In genomic region chr1:1613509-1614082, GRCh38 we compare ENCODE assay signal across 9 cellular contexts. TPM values are rescaled to one million over a fixed set of nuclear protein-coding genes. Genes with fewer than 3 reads are reported as not detected.
DNase-seq lines count a peak whose midpoint lies in the region; ATAC-seq, FAIRE-seq and TF ChIP-seq lines count a peak whose summit lies in the region.
"Had no signal": no experiment of that assay in that cellular context is flagged by ENCODE, and none has a peak within 500 bp of the region (broad histone marks: within the 10 kb centered on the region; RNA-seq: fewer than 3 reads in every experiment).

No MANE protein-coding gene starts in this region.

- H3K4me3 ChIP-seq in DND-41 (ENCODE audit: low read depth in 1 of 2, low read length in 2 of 2) (peak overlapping the region in 1 of 2 experiments; percentile 99; a peak in 1 of 4 replicates), SK-N-MC (peak overlapping the region; percentile 99), pancreas (peak overlapping the region in 3 of 4 donors; percentile 95 to 100 (median 99))
- peak overlapping the region; percentile 100 for H3K4me3 ChIP-seq in effector memory CD4-positive, alpha-beta T cell (ENCODE audit: insufficient read depth, low read depth, low read length, poor library complexity, severe bottlenecking)

- DNase-seq in DND-41 (no peak), SK-N-MC (ENCODE audit: low read depth, low spot score) (no peak), pancreas (no peak), RPMI8226 (no peak), mesenteric fat pad (ENCODE audit: low spot score) (no peak), globus pallidus (ENCODE audit: low spot score) (no peak)
- no peak for DNase-seq in effector memory CD4-positive, alpha-beta T cell

- H3K9ac ChIP-seq in DND-41 (ENCODE audit: low read depth, low read length) (peak overlapping the region; percentile 100), SK-N-MC (ENCODE audit: insufficient read length) (no peak overlapping the region)

- H4K20me1 ChIP-seq in DND-41 (ENCODE audit: insufficient read depth, low read length), result peaks cover 30% of the 10 kb centered on the region

- peaks cover 32% of the 10 kb centered on the region for H3K79me2 ChIP-seq in DND-41 (ENCODE audit: insufficient read depth, low read length)

- intact Hi-C loops in pancreas (cut with DNase I), result no loop called here

- TF ChIP-seq CTCF in DND-41 (IDR thresholded peaks at IDR 0.05; ENCODE audit: borderline replicate concordance, extremely low read depth, low read length, poor library complexity, severe bottlenecking), result no peak
- no peak for TF ChIP-seq CTCF in pancreas (IDR thresholded peaks at IDR 0.05)

- H2AFZ ChIP-seq in DND-41 (ENCODE audit: low read depth, low read length), result no peak overlapping the region

- peaks cover 38% of the 10 kb centered on the region for H3K4me1 ChIP-seq in DND-41 (ENCODE audit: insufficient read depth, low read length)
- peaks cover 14% of the 10 kb centered on the region for H3K4me1 ChIP-seq in effector memory CD4-positive, alpha-beta T cell (ENCODE audit: control insufficient read depth, insufficient read depth, low read length, poor library complexity, severe bottlenecking)
- peaks cover 0 to 16% (median 7%) of the 10 kb centered on the region in 3 donors for H3K4me1 ChIP-seq in pancreas

- H3K27ac ChIP-seq in DND-41 (ENCODE audit: low read length), result no peak overlapping the region
- H3K27ac ChIP-seq in SK-N-MC, result no peak overlapping the region
- H3K27ac ChIP-seq in effector memory CD4-positive, alpha-beta T cell (ENCODE audit: insufficient read depth, low read length, poor library complexity, severe bottlenecking), result peak overlapping the region; percentile 100
- H3K27ac ChIP-seq in pancreas, result peak overlapping the region; percentile 98 to 100 (median 100)

- H3K27me3 ChIP-seq in DND-41 (ENCODE audit: insufficient read depth, low read length, poor library complexity) (no peaks in the 10 kb centered on the region), pancreas (no peaks in the 10 kb centered on the region)
- H3K27me3 ChIP-seq in effector memory CD4-positive, alpha-beta T cell (replicated peaks; ENCODE audit: control insufficient read depth, insufficient read depth, low read length, poor library complexity, severe bottlenecking), result no peaks in the 10 kb centered on the region

- H3K36me3 ChIP-seq in DND-41 (ENCODE audit: insufficient read depth, low read length) (peaks cover 18% of the 10 kb centered on the region), SK-N-MC (ENCODE audit: insufficient read depth, low read length) (no peaks in the 10 kb centered on the region), pancreas (no peaks in the 10 kb centered on the region)
- H3K36me3 ChIP-seq in effector memory CD4-positive, alpha-beta T cell (ENCODE audit: control insufficient read depth, insufficient read depth, low read length), result no peaks in the 10 kb centered on the region

- no peaks in the 10 kb centered on the region for H3K9me3 ChIP-seq in DND-41 (ENCODE audit: insufficient read depth, low read length, severe bottlenecking)
- no peaks in the 10 kb centered on the region for H3K9me3 ChIP-seq in SK-N-MC (ENCODE audit: low read depth, low read length)
- no peaks in the 10 kb centered on the region for H3K9me3 ChIP-seq in effector memory CD4-positive, alpha-beta T cell (ENCODE audit: control insufficient read depth, low read length)
- H3K9me3 ChIP-seq in pancreas, result no peaks in the 10 kb centered on the region

- FAIRE-seq in pancreas (lab: Jason Lieb, UNC), result no peak
- FAIRE-seq: GM18507 had no signal

- no peak for ATAC-seq in DND-41 (ENCODE audit: insufficient read depth, low read depth)
- ATAC-seq in pancreas, result no peak
- ATAC-seq in GM18858 (IDR thresholded peaks at IDR 0.05; ENCODE audit: unreplicated experiment), result no peak

- 16% methylated on average over 11 of the region's 11 CpGs for WGBS in pancreas, 2 donors

- peak overlapping the region; percentile 85; the same call in 1 of the 2 replicates for H3K4me2 ChIP-seq in DND-41 (ENCODE audit: insufficient read depth, low read length)

RNA-seq across cellular contexts. Expression of gene MIB2, which starts 1.7 kb away (rescaled TPM):
- total RNA-seq in pancreas (10 to 100 TPM; 27.4 to 60.8 (median 32.4) TPM), mesenteric fat pad (37.9 TPM)
- polyA plus RNA-seq in pancreas, result 100 to 1,000 TPM; 140 to 253 TPM

RNA-seq across cellular contexts. Expression of gene FNDC10, which starts 13.7 kb away (rescaled TPM):
- 1 to 10 TPM in 2 of 6 donors, under 1 TPM in 4; 0.28 to 2.4 (median 0.71) TPM for total RNA-seq in pancreas
- 1 to 10 TPM; 1.6 to 2.3 TPM for polyA plus RNA-seq in pancreas
- 2.9 TPM for total RNA-seq in mesenteric fat pad

RNA-seq across cellular contexts. Expression of gene MMP23B, which starts 18.4 kb away (rescaled TPM):
- total RNA-seq in pancreas (1 to 10 TPM in 3 of 6 donors, under 1 TPM in 3; 0.46 to 6.9 (median 1.6) TPM), mesenteric fat pad (17.2 TPM)
- 10 to 100 TPM in 1 of 2 donors, 1 to 10 TPM in 1; 1.1 to 12.3 TPM for polyA plus RNA-seq in pancreas

RNA-seq across cellular contexts. Expression of gene SSU72, which starts 38.9 kb away (rescaled TPM):
- total RNA-seq in pancreas (10 to 100 TPM; 49.2 to 63.2 (median 54.4) TPM), mesenteric fat pad (144 TPM)
- polyA plus RNA-seq in pancreas, result 10 to 100 TPM; 57.9 to 74.3 TPM

RNA-seq across cellular contexts. Expression of gene CDK11B, which starts 45.2 kb away (rescaled TPM):
- total RNA-seq in pancreas (10 to 100 TPM in 4 of 6 donors, 1 to 10 TPM in 2; 9.0 to 11.1 (median 10.6) TPM), mesenteric fat pad (20.8 TPM)
- polyA plus RNA-seq in pancreas, result 10 to 100 TPM; 28.8 to 31.8 TPM

Comparison
In these comparisons a context has a peak if more than half of its experiments do, and no peak if none do; other contexts are left out.
1. H3K27ac ChIP-seq: peak in effector memory CD4-positive, alpha-beta T cell (single experiment) and pancreas (4 of 4); none in DND-41 (single experiment) and SK-N-MC (single experiment).